In the genomic region with DNA sequence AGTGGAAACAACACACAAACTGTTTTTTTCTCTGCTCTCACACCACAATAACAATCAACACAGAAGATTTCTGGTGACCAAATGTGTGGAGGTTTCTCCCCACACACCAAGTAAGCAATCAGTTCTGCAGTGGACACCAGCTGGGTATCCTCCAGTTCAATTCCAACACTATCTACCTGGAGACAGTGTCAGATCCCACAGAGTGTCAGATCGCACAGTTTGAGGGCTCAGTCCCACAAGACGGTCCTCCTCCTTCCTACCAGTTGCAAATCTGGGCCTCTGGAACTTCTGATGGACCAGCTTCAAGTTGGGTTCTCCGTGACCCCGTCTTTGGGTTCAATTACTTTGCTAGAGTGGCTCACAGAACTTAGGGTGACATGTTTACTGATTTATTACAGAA, we compare ENCODE assay signal across 1 cellular context.
TF ChIP-seq lines count a peak whose summit lies in the region.

No MANE protein-coding gene starts in this region.

TF ChIP-seq in GM12878, 131 proteins besides CTCF, POLR2A, EP300 and RAD21 (continued from another document):
- TF ChIP-seq, protein P1, sequence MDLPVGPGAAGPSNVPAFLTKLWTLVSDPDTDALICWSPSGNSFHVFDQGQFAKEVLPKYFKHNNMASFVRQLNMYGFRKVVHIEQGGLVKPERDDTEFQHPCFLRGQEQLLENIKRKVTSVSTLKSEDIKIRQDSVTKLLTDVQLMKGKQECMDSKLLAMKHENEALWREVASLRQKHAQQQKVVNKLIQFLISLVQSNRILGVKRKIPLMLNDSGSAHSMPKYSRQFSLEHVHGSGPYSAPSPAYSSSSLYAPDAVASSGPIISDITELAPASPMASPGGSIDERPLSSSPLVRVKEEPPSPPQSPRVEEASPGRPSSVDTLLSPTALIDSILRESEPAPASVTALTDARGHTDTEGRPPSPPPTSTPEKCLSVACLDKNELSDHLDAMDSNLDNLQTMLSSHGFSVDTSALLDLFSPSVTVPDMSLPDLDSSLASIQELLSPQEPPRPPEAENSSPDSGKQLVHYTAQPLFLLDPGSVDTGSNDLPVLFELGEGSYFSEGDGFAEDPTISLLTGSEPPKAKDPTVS (IDR thresholded peaks at IDR 0.05; ENCODE audit: low read depth, low read length), result no peak
- no peak for TF ChIP-seq ZZZ3 (IDR thresholded peaks at IDR 0.05; ENCODE audit: control insufficient read depth, insufficient read length, low read depth)
- 0 out of 2 replicates have a peak, but pooled peaks have one; percentile 26 for TF ChIP-seq PML (IDR thresholded peaks at IDR 0.05; ENCODE audit: low read length)
TF ChIP-seq in GM12878: peak in this region for 1.
